Comparison of ENCODE assay signal across 21 cellular contexts in genomic region chr18:75238100-75238499, GRCh38. TPM values are rescaled to one million over a fixed set of nuclear protein-coding genes. Genes with fewer than 3 reads are reported as not detected.
DNase-seq lines count a peak whose midpoint lies in the region; ATAC-seq, FAIRE-seq and TF ChIP-seq lines count a peak whose summit lies in the region.
"Had no signal": no experiment of that assay in that cellular context is flagged by ENCODE, and none has a peak within 500 bp of the region (broad histone marks: within the 10 kb centered on the region; RNA-seq: fewer than 3 reads in every experiment).

No MANE protein-coding gene starts in this region.

- no peaks in the 10 kb centered on the region for H3K79me1 ChIP-seq in H1 (ENCODE audit: low read depth, low read length)

- no peak overlapping the region for H4K91ac ChIP-seq in H1 (replicated peaks; ENCODE audit: insufficient read length, low read length)

- H3K9me3 Mint-ChIP-seq in activated naive CD8-positive, alpha-beta T cell treated with anti-CD3 and anti-CD28 coated beads, Interleukin-2, amount 10 ng/mL, durations not matched to agents 7 days and 5 days = no peaks in the 10 kb centered on the region
- H3K9me3 Mint-ChIP-seq in activated naive CD8-positive, alpha-beta T cell treated with anti-CD3 and anti-CD28 coated beads for 36 hours = no peaks in the 10 kb centered on the region
- H3K9me3 Mint-ChIP-seq in activated T-helper 2 cell treated with anti-CD3 and anti-CD28 coated beads, Interferon-gamma antibody, Interleukin-2, Interleukin-4, amounts not matched to agents 10 μg/mL and 5 μg/mL and 100 μg/mL, durations not matched to agents 14 hours and 24 hours and 36 hours = no peaks in the 10 kb centered on the region
- H3K9me3 Mint-ChIP-seq in CD8-positive, alpha-beta T cell = no peaks in the 10 kb centered on the region
- H3K9me3 Mint-ChIP-seq in stimulated activated memory B cell treated with anti-CD40 and anti-IgM and Interleukin-4, amounts not matched to agents 10 μg/mL and 1 μg/mL and 100 μg/mL, for 72 hours = no peaks in the 10 kb centered on the region
- H3K9me3 Mint-ChIP-seq: CD8-positive, alpha-beta memory T cell had no signal

- intact Hi-C loops in activated T-helper 2 cell treated with anti-CD3 and anti-CD28 coated beads, Interferon-gamma antibody, Interleukin-2, Interleukin-4, amounts not matched to agents 10 μg/mL and 5 μg/mL and 100 μg/mL, durations not matched to agents 14 hours and 24 hours and 36 hours (cut with micrococcal nuclease) = no loop called here
- intact Hi-C loops in CD8-positive, alpha-beta T cell (cut with DNase I, micrococcal nuclease) = no loop called here

- H2BK20ac ChIP-seq in H1 (ENCODE audit: low read length) = no peak overlapping the region

- H3K27ac ChIP-seq in H1 (ENCODE audit: low read depth, low read length) = no peak overlapping the region
- no peak overlapping the region for H3K27ac ChIP-seq in CD8-positive, alpha-beta T cell (ENCODE audit: low read depth, low read length)

- 87% methylated on average over 13 of the region's 13 CpGs; no CpG with 5 or more reads in 1 of the 2 experiments for WGBS in H1 (ENCODE audit: extremely low coverage in 1 of 2, insufficient coverage in 1 of 2, insufficient read length in 1 of 2, insufficient replicate concordance in 2 of 2, low coverage in 1 of 2, low lambda C conversion rate in 2 of 2, missing lambda C conversion rate in 1 of 2), 2 experiments

- no peaks in the 10 kb centered on the region for H3K4me1 ChIP-seq in H1 (replicated peaks in 1 of 4; ENCODE audit: control insufficient read depth in 3 of 4, insufficient read depth in 4 of 4, low read length in 3 of 4)
- no peaks in the 10 kb centered on the region for H3K4me1 ChIP-seq in CD8-positive, alpha-beta T cell (ENCODE audit: insufficient read depth, low read length)

- H2BK5ac ChIP-seq in H1 (ENCODE audit: low read depth, low read length) = no peak overlapping the region

- no peak for ATAC-seq in activated naive CD8-positive, alpha-beta T cell treated with anti-CD3 and anti-CD28 coated beads, Interleukin-2, amount 10 ng/mL, durations not matched to agents 7 days and 5 days (ENCODE audit: low read depth)
- ATAC-seq in CD8-positive, alpha-beta T cell = no peak
- no peak for ATAC-seq in GM19467 (IDR thresholded peaks at IDR 0.05; ENCODE audit: unreplicated experiment)
- no peak for ATAC-seq in stimulated activated memory B cell treated with anti-CD40 and anti-IgM and Interleukin-4, amounts not matched to agents 10 μg/mL and 1 μg/mL and 100 μg/mL, for 72 hours

- H3K4me3 Mint-ChIP-seq in activated naive CD8-positive, alpha-beta T cell treated with anti-CD3 and anti-CD28 coated beads, Interleukin-2, amount 10 ng/mL, durations not matched to agents 7 days and 5 days = no peak overlapping the region
- no peak overlapping the region for H3K4me3 Mint-ChIP-seq in activated naive CD8-positive, alpha-beta T cell treated with anti-CD3 and anti-CD28 coated beads for 36 hours
- H3K4me3 Mint-ChIP-seq in activated T-helper 2 cell treated with anti-CD3 and anti-CD28 coated beads, Interferon-gamma antibody, Interleukin-2, Interleukin-4, amounts not matched to agents 10 μg/mL and 5 μg/mL and 100 μg/mL, durations not matched to agents 14 hours and 24 hours and 36 hours (ENCODE audit: low read depth) = no peak overlapping the region
- no peak overlapping the region for H3K4me3 Mint-ChIP-seq in CD8-positive, alpha-beta T cell
- no peak overlapping the region for H3K4me3 Mint-ChIP-seq in stimulated activated memory B cell treated with anti-CD40 and anti-IgM and Interleukin-4, amounts not matched to agents 10 μg/mL and 1 μg/mL and 100 μg/mL, for 72 hours
- H3K4me3 Mint-ChIP-seq: CD8-positive, alpha-beta memory T cell had no signal

- H3K4me1 Mint-ChIP-seq in activated naive CD8-positive, alpha-beta T cell treated with anti-CD3 and anti-CD28 coated beads, Interleukin-2, amount 10 ng/mL, durations not matched to agents 7 days and 5 days = peaks cover under 1% of the 10 kb centered on the region
- peaks cover 18% of the 10 kb centered on the region for H3K4me1 Mint-ChIP-seq in activated naive CD8-positive, alpha-beta T cell treated with anti-CD3 and anti-CD28 coated beads for 36 hours
- peaks cover 3% of the 10 kb centered on the region for H3K4me1 Mint-ChIP-seq in activated T-helper 2 cell treated with anti-CD3 and anti-CD28 coated beads, Interferon-gamma antibody, Interleukin-2, Interleukin-4, amounts not matched to agents 10 μg/mL and 5 μg/mL and 100 μg/mL, durations not matched to agents 14 hours and 24 hours and 36 hours (ENCODE audit: low read depth)
- peaks cover 47% of the 10 kb centered on the region for H3K4me1 Mint-ChIP-seq in CD8-positive, alpha-beta T cell (ENCODE audit: low read depth)
- H3K4me1 Mint-ChIP-seq in stimulated activated memory B cell treated with anti-CD40 and anti-IgM and Interleukin-4, amounts not matched to agents 10 μg/mL and 1 μg/mL and 100 μg/mL, for 72 hours = peaks cover 21% of the 10 kb centered on the region

- H3K36me3 ChIP-seq in H1 (ENCODE audit: control insufficient read depth in 2 of 4, insufficient read depth in 4 of 4, low read length in 3 of 4) = no peaks in the 10 kb centered on the region
- H3K36me3 ChIP-seq in CD8-positive, alpha-beta T cell (ENCODE audit: insufficient read depth, low read length) = no peaks in the 10 kb centered on the region

- CTCF ChIA-PET in H1 (lab: Charles Lee; ENCODE audit: partially characterized antibody) = interaction anchor here (1.2 kb wide), 2 partner anchors 9 to 271 kb away, joined by 3 read pairs; no protein-coding TSS in a partner anchor
- CTCF ChIA-PET in CD8-positive, alpha-beta T cell (lab: Charles Lee) = no interaction called here

- no peaks in the 10 kb centered on the region for H3K79me2 ChIP-seq in H1 (ENCODE audit: control insufficient read depth in 1 of 2, insufficient read depth in 2 of 2, low read length in 2 of 2)

- H3K4me3 ChIP-seq in H1 (ENCODE audit: extremely low read depth in 1 of 4, insufficient read depth in 2 of 4, low read depth in 3 of 4, low read length in 4 of 4) = no peak overlapping the region
- no peak overlapping the region for H3K4me3 ChIP-seq in CD8-positive, alpha-beta T cell (ENCODE audit: low read depth, low read length)

- no peak overlapping the region for H2BK12ac ChIP-seq in H1 (ENCODE audit: low read depth, low read length)

- no peaks in the 10 kb centered on the region for H4K20me1 ChIP-seq in H1 (replicated peaks in 1 of 2; ENCODE audit: control insufficient read depth in 1 of 2, insufficient read depth in 2 of 2, low read length in 2 of 2)

- H3K27me3 ChIP-seq in H1 (replicated peaks in 1 of 4; ENCODE audit: control insufficient read depth in 3 of 4, extremely low read depth in 1 of 4, insufficient read depth in 3 of 4, low read length in 3 of 4) = no peaks in the 10 kb centered on the region
- H3K27me3 ChIP-seq in CD8-positive, alpha-beta T cell (ENCODE audit: insufficient read depth, low read length) = no peaks in the 10 kb centered on the region

- POLR2A ChIA-PET in activated naive CD8-positive, alpha-beta T cell treated with anti-CD3 and anti-CD28 coated beads, Interleukin-2, amount 10 ng/mL, durations not matched to agents 7 days and 5 days (lab: Charles Lee) = no interaction called here
- POLR2A ChIA-PET in H1 (lab: Charles Lee; ENCODE audit: partially characterized antibody) = no interaction called here
- POLR2A ChIA-PET in CD8-positive, alpha-beta T cell (lab: Charles Lee) = interaction anchor here (0.6 kb wide), 1 partner anchor 106 kb away, joined by 3 read pairs; no protein-coding TSS in a partner anchor

- H3K23me2 ChIP-seq in H1 (ENCODE audit: low read depth, low read length) = no peaks in the 10 kb centered on the region

- no peak overlapping the region for H2BK120ac ChIP-seq in H1 (replicated peaks; ENCODE audit: low read depth, low read length)

- 0 out of 2 replicates have a peak overlapping the region, but pooled peaks have one; percentile 70 for H2AFZ ChIP-seq in H1 (ENCODE audit: low read length)

- H4K5ac ChIP-seq in H1 (ENCODE audit: insufficient read length, low read depth, low read length) = no peak overlapping the region

- no peak overlapping the region for H3K23ac ChIP-seq in H1 (ENCODE audit: insufficient read length)

- no peak for TF ChIP-seq RAD21 in H1 (IDR thresholded peaks at IDR 0.05 in 1 of 2, conservative IDR thresholded peaks at IDR 0.05 in 1 of 2; ENCODE audit: low read depth in 2 of 2, low read length in 2 of 2)

- no peak overlapping the region for H3K18ac ChIP-seq in H1 (ENCODE audit: extremely low read depth, low read length)

- no peak overlapping the region for H2BK15ac ChIP-seq in H1 (ENCODE audit: low read length)

- no peak for TF ChIP-seq POLR2A in H1 (IDR thresholded peaks at IDR 0.05; ENCODE audit: control extremely low read depth in 1 of 2, low read depth in 2 of 2, low read length in 2 of 2)

- H3K4ac ChIP-seq in H1 (replicated peaks; ENCODE audit: insufficient read length, low read depth, low read length) = no peak overlapping the region

- no peak overlapping the region for H4K8ac ChIP-seq in H1 (ENCODE audit: extremely low read depth, insufficient read depth, low read length)

- no peak overlapping the region for H3K14ac ChIP-seq in H1 (ENCODE audit: insufficient read length)

- no peaks in the 10 kb centered on the region for H3K9me3 ChIP-seq in H1 (ENCODE audit: insufficient read depth in 2 of 2, low read depth in 1 of 2, low read length in 1 of 2)
- H3K9me3 ChIP-seq in CD8-positive, alpha-beta T cell (ENCODE audit: low read length) = no peaks in the 10 kb centered on the region

- DNase-seq in activated naive CD8-positive, alpha-beta T cell treated with anti-CD3 and anti-CD28 coated beads, Interleukin-2, amount 10 ng/mL, durations not matched to agents 7 days and 5 days = no peak
- no peak for DNase-seq in activated naive CD8-positive, alpha-beta T cell treated with anti-CD3 and anti-CD28 coated beads for 36 hours
- DNase-seq in H1 (ENCODE audit: low read depth in 1 of 2, low spot score in 2 of 2) (no peak), middle frontal gyrus (ENCODE audit: extremely low spot score, low spot score) (peak; percentile 33)
- DNase-seq in activated T-helper 2 cell treated with anti-CD3 and anti-CD28 coated beads, Interferon-gamma antibody, Interleukin-2, Interleukin-4, amounts not matched to agents 10 μg/mL and 5 μg/mL and 100 μg/mL, durations not matched to agents 14 hours and 24 hours and 36 hours (ENCODE audit: low spot score) = no peak
- no peak for DNase-seq in CD8-positive, alpha-beta T cell
- DNase-seq: 8988T; CD8-positive, alpha-beta memory T cell; DMS79; H7; KG1; MV-4-11; NCI-H1417; NCI-H187; NCI-H2107; NCI-H510A treated with DMSO at 0.1 percent for 48 hours; NCI-H774; SHP77 had no signal

- no peaks in the 10 kb centered on the region for H3K27me3 Mint-ChIP-seq in activated naive CD8-positive, alpha-beta T cell treated with anti-CD3 and anti-CD28 coated beads, Interleukin-2, amount 10 ng/mL, durations not matched to agents 7 days and 5 days
- H3K27me3 Mint-ChIP-seq in activated naive CD8-positive, alpha-beta T cell treated with anti-CD3 and anti-CD28 coated beads for 36 hours = no peaks in the 10 kb centered on the region
- H3K27me3 Mint-ChIP-seq in activated T-helper 2 cell treated with anti-CD3 and anti-CD28 coated beads, Interferon-gamma antibody, Interleukin-2, Interleukin-4, amounts not matched to agents 10 μg/mL and 5 μg/mL and 100 μg/mL, durations not matched to agents 14 hours and 24 hours and 36 hours (ENCODE audit: low read depth) = no peaks in the 10 kb centered on the region
- no peaks in the 10 kb centered on the region for H3K27me3 Mint-ChIP-seq in CD8-positive, alpha-beta T cell (ENCODE audit: low read depth)
- no peaks in the 10 kb centered on the region for H3K27me3 Mint-ChIP-seq in stimulated activated memory B cell treated with anti-CD40 and anti-IgM and Interleukin-4, amounts not matched to agents 10 μg/mL and 1 μg/mL and 100 μg/mL, for 72 hours
- H3K27me3 Mint-ChIP-seq: CD8-positive, alpha-beta memory T cell had no signal

- no peak for TF ChIP-seq CTCF in H1 (IDR thresholded peaks at IDR 0.05; ENCODE audit: control extremely low read depth in 1 of 3, insufficient read depth in 1 of 3, low read depth in 1 of 3, low read length in 3 of 3)
- no peak for TF ChIP-seq CTCF in CD8-positive, alpha-beta T cell (IDR thresholded peaks at IDR 0.05)

- no peak for FAIRE-seq in H1 (lab: Jason Lieb, UNC)
- FAIRE-seq: G401.6 had no signal

- peaks cover 13% of the 10 kb centered on the region for H3K36me3 Mint-ChIP-seq in activated naive CD8-positive, alpha-beta T cell treated with anti-CD3 and anti-CD28 coated beads, Interleukin-2, amount 10 ng/mL, durations not matched to agents 7 days and 5 days
- H3K36me3 Mint-ChIP-seq in activated naive CD8-positive, alpha-beta T cell treated with anti-CD3 and anti-CD28 coated beads for 36 hours = peaks cover 9% of the 10 kb centered on the region
- peaks cover 3% of the 10 kb centered on the region for H3K36me3 Mint-ChIP-seq in activated T-helper 2 cell treated with anti-CD3 and anti-CD28 coated beads, Interferon-gamma antibody, Interleukin-2, Interleukin-4, amounts not matched to agents 10 μg/mL and 5 μg/mL and 100 μg/mL, durations not matched to agents 14 hours and 24 hours and 36 hours (ENCODE audit: low read depth)
- peaks cover 20% of the 10 kb centered on the region for H3K36me3 Mint-ChIP-seq in CD8-positive, alpha-beta T cell
- H3K36me3 Mint-ChIP-seq in stimulated activated memory B cell treated with anti-CD40 and anti-IgM and Interleukin-4, amounts not matched to agents 10 μg/mL and 1 μg/mL and 100 μg/mL, for 72 hours = peaks cover 24% of the 10 kb centered on the region

- H3K56ac ChIP-seq in H1 (replicated peaks; ENCODE audit: insufficient read length, low read depth, low read length) = no peak overlapping the region

- no peak for TF ChIP-seq EP300 in H1 (IDR thresholded peaks at IDR 0.05; ENCODE audit: borderline replicate concordance in 1 of 2, low read depth in 2 of 2, low read length in 2 of 2)

- H2AK5ac ChIP-seq in H1 (ENCODE audit: low read depth, low read length) = no peak overlapping the region

- peak overlapping the region; percentile 19 for H3K27ac Mint-ChIP-seq in activated naive CD8-positive, alpha-beta T cell treated with anti-CD3 and anti-CD28 coated beads, Interleukin-2, amount 10 ng/mL, durations not matched to agents 7 days and 5 days
- H3K27ac Mint-ChIP-seq in activated naive CD8-positive, alpha-beta T cell treated with anti-CD3 and anti-CD28 coated beads for 36 hours = no peak overlapping the region
- no peak overlapping the region for H3K27ac Mint-ChIP-seq in activated T-helper 2 cell treated with anti-CD3 and anti-CD28 coated beads, Interferon-gamma antibody, Interleukin-2, Interleukin-4, amounts not matched to agents 10 μg/mL and 5 μg/mL and 100 μg/mL, durations not matched to agents 14 hours and 24 hours and 36 hours
- H3K27ac Mint-ChIP-seq in CD8-positive, alpha-beta T cell = no peak overlapping the region
- no peak overlapping the region for H3K27ac Mint-ChIP-seq in stimulated activated memory B cell treated with anti-CD40 and anti-IgM and Interleukin-4, amounts not matched to agents 10 μg/mL and 1 μg/mL and 100 μg/mL, for 72 hours

- no peak overlapping the region for H3K4me2 ChIP-seq in H1 (ENCODE audit: insufficient read depth in 1 of 2, low read depth in 2 of 2, low read length in 2 of 2)

- H3K9ac ChIP-seq in H1 (replicated peaks in 1 of 4; ENCODE audit: extremely low read depth in 1 of 4, low read depth in 3 of 4, low read length in 3 of 4) = no peak overlapping the region; a peak in 1 of 7 replicates

RNA-seq across cellular contexts. Expression of gene TSHZ1, which starts 27.5 kb away (rescaled TPM):
- total RNA-seq in activated naive CD8-positive, alpha-beta T cell treated with anti-CD3 and anti-CD28 coated beads, Interleukin-2, amount 10 ng/mL, durations not matched to agents 7 days and 5 days = 10 to 100 TPM; 23.7 to 25.2 TPM
- 10 to 100 TPM; 11.2 to 11.4 TPM for total RNA-seq in activated naive CD8-positive, alpha-beta T cell treated with anti-CD3 and anti-CD28 coated beads for 36 hours
- 0.25 and 0.32 TPM in 2 replicates for total RNA-seq in H1 (2021; fragmentation: NEBNext Ultra II Directional; extraction: Animal tissue kit (Norgen Biotek cat#: 25700))
- 0.03 and 0.06 TPM in 2 replicates for polyA plus RNA-seq in H1 (2011; rRNA removed)
- 0.08 TPM for polyA plus RNA-seq in H1 (2011; cell fraction: cytosol; rRNA removed)
- 0.11 TPM for polyA plus RNA-seq in H1 (2011; cell fraction: nucleus; rRNA removed)
- polyA plus RNA-seq in H1 (2012, experiment 1 of 2) = 0.08 to 0.22 TPM (median 0.13 TPM) in 4 replicates
- polyA plus RNA-seq in H1 (2012, experiment 2 of 2) = 0.05 TPM
- polyA plus RNA-seq in H1 (2013, experiment 1 of 2) = 0.24 TPM
- 0.20 TPM for polyA plus RNA-seq in H1 (2013, experiment 2 of 2)
- polyA minus RNA-seq in H1 (2011; rRNA and poly(A)+ RNA removed) = 0.07 and 0.09 TPM in 2 replicates
- polyA minus RNA-seq in H1 (2011; cell fraction: cytosol; rRNA and poly(A)+ RNA removed) = 0.22 TPM
- polyA minus RNA-seq in H1 (2011; cell fraction: nucleus; rRNA and poly(A)+ RNA removed) = 0.20 TPM
- total RNA-seq in activated T-helper 2 cell treated with anti-CD3 and anti-CD28 coated beads, Interferon-gamma antibody, Interleukin-2, Interleukin-4, amounts not matched to agents 10 μg/mL and 5 μg/mL and 100 μg/mL, durations not matched to agents 14 hours and 24 hours and 36 hours = 11.5 and 12.0 TPM in 2 replicates
- total RNA-seq in CD8-positive, alpha-beta T cell = 10 to 100 TPM; 21.5 to 23.4 TPM

RNA-seq across cellular contexts. Expression of gene PTGR3, which starts 29.2 kb away (rescaled TPM):
- 10 to 100 TPM; 36.6 to 37.2 TPM for total RNA-seq in activated naive CD8-positive, alpha-beta T cell treated with anti-CD3 and anti-CD28 coated beads, Interleukin-2, amount 10 ng/mL, durations not matched to agents 7 days and 5 days
- 10 to 100 TPM; 20.2 to 23.2 TPM for total RNA-seq in activated naive CD8-positive, alpha-beta T cell treated with anti-CD3 and anti-CD28 coated beads for 36 hours
- 3.6 and 3.9 TPM in 2 replicates for total RNA-seq in H1 (2021; fragmentation: NEBNext Ultra II Directional; extraction: Animal tissue kit (Norgen Biotek cat#: 25700))
- 2.0 and 2.8 TPM in 2 replicates for polyA plus RNA-seq in H1 (2011; rRNA removed)
- 3.3 TPM for polyA plus RNA-seq in H1 (2011; cell fraction: cytosol; rRNA removed)
- polyA plus RNA-seq in H1 (2011; cell fraction: nucleus; rRNA removed) = 7.5 TPM
- 2.7 to 4.5 TPM (median 4.3 TPM) in 4 replicates for polyA plus RNA-seq in H1 (2012, experiment 1 of 2)
- 1.3 TPM for polyA plus RNA-seq in H1 (2012, experiment 2 of 2)
- polyA plus RNA-seq in H1 (2013, experiment 1 of 2) = 1.7 TPM
- 2.2 TPM for polyA plus RNA-seq in H1 (2013, experiment 2 of 2)
- 3.8 and 5.7 TPM in 2 replicates for polyA minus RNA-seq in H1 (2011; rRNA and poly(A)+ RNA removed)
- polyA minus RNA-seq in H1 (2011; cell fraction: cytosol; rRNA and poly(A)+ RNA removed) = 5.7 TPM
- polyA minus RNA-seq in H1 (2011; cell fraction: nucleus; rRNA and poly(A)+ RNA removed) = 5.0 TPM
- 26.0 and 28.6 TPM in 2 replicates for total RNA-seq in activated T-helper 2 cell treated with anti-CD3 and anti-CD28 coated beads, Interferon-gamma antibody, Interleukin-2, Interleukin-4, amounts not matched to agents 10 μg/mL and 5 μg/mL and 100 μg/mL, durations not matched to agents 14 hours and 24 hours and 36 hours
- 1 to 10 TPM; 6.3 to 7.8 TPM for total RNA-seq in CD8-positive, alpha-beta T cell
